ENCODE assay signal across 13 cellular contexts in the genomic region with DNA sequence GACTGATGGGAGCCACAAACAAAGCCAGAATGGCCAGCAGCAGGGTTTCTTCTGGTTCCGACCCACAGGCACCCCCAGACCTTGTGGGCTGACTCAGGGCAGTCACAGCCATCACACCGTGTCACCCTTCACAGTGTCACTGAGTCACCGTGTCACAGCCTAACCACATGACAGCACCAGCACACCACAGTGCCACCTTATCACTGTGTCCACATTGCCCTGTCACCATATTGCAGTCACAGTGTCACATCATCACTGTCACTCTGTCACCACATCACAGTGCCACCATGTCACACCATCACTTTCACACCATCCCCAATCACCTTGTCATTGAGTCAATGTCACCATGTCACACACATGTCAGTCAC.
A peak's percentile ranks its signal among the peaks of the same experiment; 100 is the strongest.
DNase-seq lines count a peak whose midpoint lies in the region; ATAC-seq, FAIRE-seq and TF ChIP-seq lines count a peak whose summit lies in the region.
"Had no signal": no experiment of that assay in that cellular context is flagged by ENCODE, and none has a peak within 500 bp of the region (broad histone marks: within the 10 kb centered on the region; RNA-seq: fewer than 3 reads in every experiment).

No MANE protein-coding gene starts in this region.

- H3K9ac ChIP-seq in HepG2 (ENCODE audit: insufficient read depth, low read depth, low read length), result no peak overlapping the region

- H3K4me1 ChIP-seq in A673 (ENCODE audit: insufficient read depth, low read length, poor library complexity, severe bottlenecking) (peaks cover 21% of the 10 kb centered on the region), HepG2 (ENCODE audit: insufficient read depth, low read length) (no peaks in the 10 kb centered on the region), adrenal gland (replicated peaks in 1 of 2) (peaks cover 0 to 5% of the 10 kb centered on the region in 2 donors)
- no peaks in the 10 kb centered on the region for H3K4me1 ChIP-seq in CD4-positive, alpha-beta memory T cell (ENCODE audit: insufficient read depth, low read length)
- H3K4me1 ChIP-seq: Caco-2 had no signal

- TF ChIP-seq CTCF in A673 (conservative IDR thresholded peaks at IDR 0.05; ENCODE audit: low read depth, low read length) (no peak), GM12865 (IDR thresholded peaks at IDR 0.05; ENCODE audit: insufficient read depth, low read depth, low read length, missing control alignments) (no peak), HepG2 (CRISPR knock-in tag; IDR thresholded peaks at IDR 0.05) (no peak), lower leg skin (IDR thresholded peaks at IDR 0.05) (no peak), adrenal gland (IDR thresholded peaks at IDR 0.05) (no peak)
- TF ChIP-seq CTCF in activated CD8-positive, alpha-beta T cell treated with anti-CD3 and anti-CD28 coated beads for 36 hours (IDR thresholded peaks at IDR 0.05), result no peak

- in situ Hi-C loops in HepG2 (cut with HindIII; ENCODE audit: extremely low pct_ligation_motif_present, low pct_unique_long_range_greater_than_20kb), result no loop called here

- BruUV-seq in A673 (replicated peaks; lab: Mats Ljungman, UMichigan), result no TSS peak
- no TSS peak for BruUV-seq in HepG2 (replicated peaks; lab: Mats Ljungman, UMichigan)

- intact Hi-C loops in A673 (cut with micrococcal nuclease; ENCODE audit: unreplicated experiment) (no loop called here), HepG2 (cut with micrococcal nuclease; ENCODE audit: unreplicated experiment) (no loop called here), lower leg skin (cut with DNase I; ENCODE audit: low total_unique reads) (no loop called here), adrenal gland (cut with DNase I) (no loop called here)
- intact Hi-C loops in activated CD8-positive, alpha-beta T cell treated with anti-CD3 and anti-CD28 coated beads for 36 hours (cut with micrococcal nuclease), result no loop called here
- intact Hi-C loops in CD4-positive, alpha-beta memory T cell (cut with micrococcal nuclease), result no loop called here

- TF ChIP-seq EP300 in HepG2 (IDR thresholded peaks at IDR 0.05; ENCODE audit: low read depth in 2 of 2, low read length in 2 of 2), result no peak
- no peak for TF ChIP-seq EP300 in HepG2 (CRISPR knock-in tag; IDR thresholded peaks at IDR 0.05; ENCODE audit: borderline replicate concordance)

- no peak for FAIRE-seq in HepG2 (lab: Jason Lieb, UNC)
- FAIRE-seq: HTR-8/SVneo had no signal

- H4K20me1 ChIP-seq in HepG2 (ENCODE audit: insufficient read depth, low read length), result no peaks in the 10 kb centered on the region

- H3K4me3 Mint-ChIP-seq in activated CD8-positive, alpha-beta T cell treated with anti-CD3 and anti-CD28 coated beads for 36 hours, result no peak overlapping the region
- H3K4me3 Mint-ChIP-seq in CD4-positive, alpha-beta memory T cell, result no peak overlapping the region

- H3K27ac ChIP-seq in A673 (ENCODE audit: low read depth, low read length, poor library complexity, severe bottlenecking), result peak overlapping the region; percentile 41
- no peak overlapping the region for H3K27ac ChIP-seq in HepG2 (ENCODE audit: extremely low read length, insufficient read depth, low read length)
- no peak overlapping the region for H3K27ac ChIP-seq in CD4-positive, alpha-beta memory T cell (ENCODE audit: low read depth, low read length)
- peak overlapping the region in 1 of 5 donors; percentile 22 for H3K27ac ChIP-seq in adrenal gland
- H3K27ac ChIP-seq: stomach had no signal

- H3K36me3 ChIP-seq in A673 (ENCODE audit: insufficient read depth, low read length, poor library complexity, severe bottlenecking), result no peaks in the 10 kb centered on the region
- no peaks in the 10 kb centered on the region for H3K36me3 ChIP-seq in HepG2 (replicated peaks in 1 of 2; ENCODE audit: control insufficient read depth in 1 of 2, insufficient read depth in 2 of 2, low read length in 2 of 2)
- no peaks in the 10 kb centered on the region for H3K36me3 ChIP-seq in CD4-positive, alpha-beta memory T cell (ENCODE audit: insufficient read depth, low read length)
- H3K36me3 ChIP-seq in adrenal gland (replicated peaks in 1 of 2), result no peaks in the 10 kb centered on the region
- H3K36me3 ChIP-seq: stomach had no signal

- no peak overlapping the region for H3K4me2 ChIP-seq in HepG2 (ENCODE audit: low read depth, low read length)

- peak overlapping the region; percentile 16 for H3K27ac Mint-ChIP-seq in activated CD8-positive, alpha-beta T cell treated with anti-CD3 and anti-CD28 coated beads for 36 hours
- H3K27ac Mint-ChIP-seq in CD4-positive, alpha-beta memory T cell, result no peak overlapping the region

- H3K4me3 ChIP-seq in A673 (ENCODE audit: low read depth, low read length, poor library complexity, severe bottlenecking), result no peak overlapping the region
- H3K4me3 ChIP-seq in GM12865 (ENCODE audit: low read depth, low read length), result no peak overlapping the region
- H3K4me3 ChIP-seq in HepG2 (replicated peaks in 1 of 3; ENCODE audit: insufficient read depth in 1 of 3, low read depth in 2 of 3, low read length in 3 of 3), result no peak overlapping the region
- H3K4me3 ChIP-seq in lower leg skin (ENCODE audit: low read depth, poor library complexity, severe bottlenecking), result no peak overlapping the region
- H3K4me3 ChIP-seq in CD4-positive, alpha-beta memory T cell (ENCODE audit: low read length in 2 of 2), result no peak overlapping the region
- H3K4me3 ChIP-seq in adrenal gland, result no peak overlapping the region
- H3K4me3 ChIP-seq: stomach had no signal

- TF ChIP-seq RAD21 in HepG2 (CRISPR knock-in tag; IDR thresholded peaks at IDR 0.05), result no peak

- TF ChIP-seq POLR2A in HepG2 (IDR thresholded peaks at IDR 0.05; ENCODE audit: insufficient read depth in 1 of 2, low read depth in 2 of 2, low read length in 2 of 2), result no peak
- no peak for TF ChIP-seq POLR2A in lower leg skin (IDR thresholded peaks at IDR 0.05)
- TF ChIP-seq POLR2A in adrenal gland (IDR thresholded peaks at IDR 0.05), result no peak

- no peaks in the 10 kb centered on the region for H3K9me3 Mint-ChIP-seq in activated CD8-positive, alpha-beta T cell treated with anti-CD3 and anti-CD28 coated beads for 36 hours
- peaks cover 0 to 2% (median 0%) of the 10 kb centered on the region in 8 donors for H3K9me3 Mint-ChIP-seq in CD4-positive, alpha-beta memory T cell

- H3K36me3 Mint-ChIP-seq in activated CD8-positive, alpha-beta T cell treated with anti-CD3 and anti-CD28 coated beads for 36 hours (ENCODE audit: low read depth), result no peaks in the 10 kb centered on the region
- H3K36me3 Mint-ChIP-seq in CD4-positive, alpha-beta memory T cell, result no peaks in the 10 kb centered on the region

- H3K27me3 ChIP-seq in A673 (replicated peaks; ENCODE audit: insufficient read depth, low read depth, low read length, poor library complexity) (no peaks in the 10 kb centered on the region), HepG2 (ENCODE audit: control insufficient read depth in 1 of 2, insufficient read depth in 2 of 2, low read length in 2 of 2) (peaks cover 3 to 9% of the 10 kb centered on the region in 2 experiments; a peak in 2 of 5 replicates), adrenal gland (no peaks in the 10 kb centered on the region)
- H3K27me3 ChIP-seq in CD4-positive, alpha-beta memory T cell (ENCODE audit: insufficient read depth, low read length), result no peaks in the 10 kb centered on the region
- H3K27me3 ChIP-seq: stomach had no signal

- no peak overlapping the region for H2AFZ ChIP-seq in HepG2 (ENCODE audit: low read length)

- CTCF ChIA-PET in A673 (lab: Charles Lee), result no interaction called here
- CTCF ChIA-PET in activated CD8-positive, alpha-beta T cell treated with anti-CD3 and anti-CD28 coated beads for 36 hours (lab: Charles Lee), result no interaction called here
- CTCF ChIA-PET in HepG2 (lab: Yijun Ruan, JAX; ENCODE audit: low intra/inter-chr PET ratio, low total read pairs), result no interaction called here
- CTCF ChIA-PET in CD4-positive, alpha-beta memory T cell (lab: Charles Lee; ENCODE audit: partially characterized antibody), result no interaction called here

- peaks cover 13% of the 10 kb centered on the region for H3K4me1 Mint-ChIP-seq in activated CD8-positive, alpha-beta T cell treated with anti-CD3 and anti-CD28 coated beads for 36 hours (ENCODE audit: low read depth)
- peaks cover 0 to 4% (median 1%) of the 10 kb centered on the region in 4 donors for H3K4me1 Mint-ChIP-seq in CD4-positive, alpha-beta memory T cell

- H3K9me3 ChIP-seq in A673 (ENCODE audit: low read depth, low read length, poor library complexity, severe bottlenecking) (no peaks in the 10 kb centered on the region), HepG2 (ENCODE audit: low read length) (no peaks in the 10 kb centered on the region), adrenal gland (replicated peaks in 1 of 3) (no peaks in the 10 kb centered on the region)
- H3K9me3 ChIP-seq in CD4-positive, alpha-beta memory T cell (ENCODE audit: control insufficient read depth in 1 of 2, low read length in 2 of 2), result no peaks in the 10 kb centered on the region
- H3K9me3 ChIP-seq: Caco-2, stomach had no signal

- DNase-seq in A673 (ENCODE audit: low spot score), result no peak
- DNase-seq in GM12865 (ENCODE audit: low read depth), result peak; percentile 27
- peak; percentile 83 for DNase-seq in activated CD8-positive, alpha-beta T cell treated with anti-CD3 and anti-CD28 coated beads for 36 hours
- DNase-seq in HepG2 (ENCODE audit: low spot score), result no peak
- no peak for DNase-seq in lower leg skin (ENCODE audit: low spot score in 2 of 2)
- DNase-seq in CD4-positive, alpha-beta memory T cell, result no peak
- no peak for DNase-seq in adrenal gland
- DNase-seq in NCI-H1105 (lab: John Stamatoyannopoulos, UW), result no peak
- DNase-seq: aorta, NCI-H1694 treated with DMSO at 0.1 percent for 48 hours, stomach had no signal

- H3K79me2 ChIP-seq in HepG2 (ENCODE audit: insufficient read depth, low read length), result no peaks in the 10 kb centered on the region

- peaks cover 3% of the 10 kb centered on the region for H3K27me3 Mint-ChIP-seq in activated CD8-positive, alpha-beta T cell treated with anti-CD3 and anti-CD28 coated beads for 36 hours
- H3K27me3 Mint-ChIP-seq in CD4-positive, alpha-beta memory T cell, result peaks cover 0 to 3% of the 10 kb centered on the region in 2 donors

- peak; percentile 93 for ATAC-seq in activated CD8-positive, alpha-beta T cell treated with anti-CD3 and anti-CD28 coated beads for 36 hours
- ATAC-seq in HepG2, result no peak

- POLR2A ChIA-PET in A673 (lab: Charles Lee; ENCODE audit: low non-redundant PET) (no interaction called here), HepG2 (lab: Yijun Ruan, JAX) (no interaction called here)
- POLR2A ChIA-PET in activated CD8-positive, alpha-beta T cell treated with anti-CD3 and anti-CD28 coated beads for 36 hours (lab: Charles Lee), result no interaction called here
- POLR2A ChIA-PET in CD4-positive, alpha-beta memory T cell (lab: Charles Lee; ENCODE audit: partially characterized antibody), result no interaction called here

- WGBS in HepG2 (ENCODE audit: low lambda C conversion rate), result 0% methylated on average over 1 of the region's 3 CpGs
- 82 to 95% methylated on average over 3 of the region's 3 CpGs for WGBS in lower leg skin, 2 donors
- 30 to 66% (median 56%) methylated on average over 3 of the region's 3 CpGs for WGBS in adrenal gland, 4 donors

TF ChIP-seq in HepG2, 621 proteins besides CTCF, POLR2A, EP300 and RAD21:
- TF ChIP-seq CREB1 (IDR thresholded peaks at IDR 0.05) (peak; percentile 87), CREB1 (CRISPR knock-in tag; IDR thresholded peaks at IDR 0.05) (no peak), JUND (CRISPR knock-in tag; IDR thresholded peaks at IDR 0.05) (no peak)

Comparison
In these comparisons a context has a peak if more than half of its experiments do, and no peak if none do; other contexts are left out.
1. DNase-seq: peak in GM12865 (single experiment) and activated CD8-positive, alpha-beta T cell treated with anti-CD3 and anti-CD28 coated beads for 36 hours (single experiment); none in A673 (single experiment), HepG2 (single experiment), lower leg skin (0 of 2), CD4-positive, alpha-beta memory T cell (0 of 5), adrenal gland (0 of 7) and NCI-H1105 (single experiment).